ENCODE assay signal across 1 cellular context in the genomic region with DNA sequence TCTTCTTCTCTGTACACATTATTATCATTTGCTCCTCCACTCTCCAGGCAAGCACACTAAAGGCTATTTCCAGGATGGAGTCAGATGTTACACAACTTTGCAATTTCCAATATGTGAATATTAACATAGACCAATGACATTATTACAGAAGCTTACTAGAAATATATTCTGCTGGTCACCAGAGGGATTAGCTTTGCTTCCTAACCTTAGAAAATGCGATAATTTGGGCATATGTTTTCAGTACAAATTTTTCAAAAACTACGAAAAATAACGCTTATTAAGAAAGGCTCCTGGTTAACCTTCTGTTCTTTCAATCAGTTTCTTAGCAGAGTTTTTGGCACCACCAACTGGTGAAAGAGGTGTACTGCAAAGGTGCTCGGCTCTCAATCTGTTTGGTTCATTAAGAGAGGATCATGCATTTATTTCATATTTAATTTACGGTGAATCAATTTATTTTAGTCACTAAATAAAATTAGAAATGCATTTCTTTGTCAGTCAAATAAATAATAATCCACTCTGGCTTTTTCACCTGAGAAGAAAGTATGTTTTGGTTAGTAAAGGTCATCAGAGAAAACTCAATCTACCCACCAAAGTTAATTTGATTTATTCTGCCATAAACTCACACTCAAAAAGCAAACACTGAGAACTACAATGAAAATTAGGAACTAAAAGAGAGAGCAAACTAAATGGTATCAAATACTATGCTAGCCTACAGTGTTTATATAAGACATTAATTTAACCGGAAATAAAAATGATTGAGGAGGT.
A peak's percentile ranks its signal among the peaks of the same experiment; 100 is the strongest.
TF ChIP-seq lines count a peak whose summit lies in the region.

No MANE protein-coding gene starts in this region.

TF ChIP-seq in K562, 482 proteins besides CTCF, POLR2A, EP300 and RAD21 (continued from another document):
- TF ChIP-seq DEAF1 (CRISPR knock-in tag; IDR thresholded peaks at IDR 0.05) (peak; percentile 55), KDM4B (IDR thresholded peaks at IDR 0.05; ENCODE audit: borderline replicate concordance in 2 of 2, low read depth in 1 of 2) (no peak), CUX1 (CRISPR knock-in tag; IDR thresholded peaks at IDR 0.05) (no peak), ZNF444 (CRISPR knock-in tag; IDR thresholded peaks at IDR 0.05) (no peak), MIER1 (IDR thresholded peaks at IDR 0.05; ENCODE audit: low read depth) (no peak), EP400 (IDR thresholded peaks at IDR 0.05) (no peak), CREB1 (IDR thresholded peaks at IDR 0.05) (no peak), CREB1 (CRISPR knock-in tag; IDR thresholded peaks at IDR 0.05) (no peak), CEBPG (CRISPR knock-in tag; IDR thresholded peaks at IDR 0.05) (no peak), CEBPG (tag; conservative IDR thresholded peaks at IDR 0.05 in 1 of 2, IDR thresholded peaks at IDR 0.05 in 1 of 2) (0 out of 4 replicates have a peak, but pooled peaks of 1 of the 2 experiments have one; percentile 10), MITF (IDR thresholded peaks at IDR 0.05) (no peak), SMC3 (conservative IDR thresholded peaks at IDR 0.05; ENCODE audit: insufficient read depth, low read depth, low read length) (0 out of 2 replicates have a peak, but pooled peaks have one; percentile 11), CEBPB (tag; IDR thresholded peaks at IDR 0.05) (no peak)
- TF ChIP-seq, protein P1, sequence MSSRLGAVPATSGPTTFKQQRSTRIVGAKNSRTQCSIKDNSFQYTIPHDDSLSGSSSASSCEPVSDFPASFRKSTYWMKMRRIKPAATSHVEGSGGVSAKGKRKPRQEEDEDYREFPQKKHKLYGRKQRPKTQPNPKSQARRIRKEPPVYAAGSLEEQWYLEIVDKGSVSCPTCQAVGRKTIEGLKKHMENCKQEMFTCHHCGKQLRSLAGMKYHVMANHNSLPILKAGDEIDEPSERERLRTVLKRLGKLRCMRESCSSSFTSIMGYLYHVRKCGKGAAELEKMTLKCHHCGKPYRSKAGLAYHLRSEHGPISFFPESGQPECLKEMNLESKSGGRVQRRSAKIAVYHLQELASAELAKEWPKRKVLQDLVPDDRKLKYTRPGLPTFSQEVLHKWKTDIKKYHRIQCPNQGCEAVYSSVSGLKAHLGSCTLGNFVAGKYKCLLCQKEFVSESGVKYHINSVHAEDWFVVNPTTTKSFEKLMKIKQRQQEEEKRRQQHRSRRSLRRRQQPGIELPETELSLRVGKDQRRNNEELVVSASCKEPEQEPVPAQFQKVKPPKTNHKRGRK (tag; IDR thresholded peaks at IDR 0.05): no peak
